Comparison of ENCODE assay signal across 17 cellular contexts in genomic region chr3:145869958-145870357, GRCh38.
DNase-seq lines count a peak whose midpoint lies in the region; ATAC-seq and TF ChIP-seq lines count a peak whose summit lies in the region.
"Had no signal": no experiment of that assay in that cellular context is flagged by ENCODE, and none has a peak within 500 bp of the region (broad histone marks: within the 10 kb centered on the region; RNA-seq: fewer than 3 reads in every experiment).

No MANE protein-coding gene starts in this region.

- DNase-seq in fibroblast of mammary gland (ENCODE audit: low read depth) = peak; percentile 7
- no peak for DNase-seq in NCI-H1694 (lab: John Stamatoyannopoulos, UW)
- DNase-seq in GM19238 (ENCODE audit: insufficient read length, low spot score) = no peak
- DNase-seq in T-helper 9 cell = no peak
- DNase-seq in activated T-cell treated with anti-CD3 and anti-CD28 coated beads, Interleukin-2, amount 50 U/mL, for 24 hours = no peak
- DNase-seq: activated CD4-positive, alpha-beta T cell treated with anti-CD3 and anti-CD28 coated beads for 1 hour; CD8-positive, alpha-beta T cell; foreskin melanocyte; GDM1; kidney; NCI-H1417 treated with DMSO at 0.1 percent for 48 hours; substantia nigra had no signal

- no peak overlapping the region for H3K27ac Mint-ChIP-seq in activated T-cell treated with anti-CD3 and anti-CD28 coated beads, Interleukin-2, amount 50 U/mL, for 24 hours
- H3K27ac Mint-ChIP-seq: CD8-positive, alpha-beta T cell had no signal

- peaks cover 2% of the 10 kb centered on the region for H3K9me3 Mint-ChIP-seq in activated T-cell treated with anti-CD3 and anti-CD28 coated beads, Interleukin-2, amount 50 U/mL, for 24 hours

- H3K4me3 Mint-ChIP-seq in activated T-cell treated with anti-CD3 and anti-CD28 coated beads, Interleukin-2, amount 50 U/mL, for 24 hours = no peak overlapping the region
- H3K4me3 Mint-ChIP-seq: CD8-positive, alpha-beta T cell had no signal

- ATAC-seq in GM18907 (IDR thresholded peaks at IDR 0.05; ENCODE audit: unreplicated experiment) = peak; percentile 88
- peak; percentile 63 for ATAC-seq in GM21825 (IDR thresholded peaks at IDR 0.05; ENCODE audit: unreplicated experiment)
- peak; percentile 86 for ATAC-seq in HG03097 (IDR thresholded peaks at IDR 0.05; ENCODE audit: low FRiP score, unreplicated experiment)
- ATAC-seq: CD8-positive, alpha-beta T cell; SK-N-SH treated with all-trans-retinoic acid at 6 μM for 48 hours had no signal

- no peaks in the 10 kb centered on the region for H3K4me1 Mint-ChIP-seq in activated T-cell treated with anti-CD3 and anti-CD28 coated beads, Interleukin-2, amount 50 U/mL, for 24 hours (ENCODE audit: low read depth)

- no peaks in the 10 kb centered on the region for H3K27me3 Mint-ChIP-seq in activated T-cell treated with anti-CD3 and anti-CD28 coated beads, Interleukin-2, amount 50 U/mL, for 24 hours

- no peaks in the 10 kb centered on the region for H3K36me3 Mint-ChIP-seq in activated T-cell treated with anti-CD3 and anti-CD28 coated beads, Interleukin-2, amount 50 U/mL, for 24 hours (ENCODE audit: low read depth)
- H3K36me3 Mint-ChIP-seq: CD8-positive, alpha-beta T cell had no signal

- H3K4me3 ChIP-seq in fibroblast of mammary gland (ENCODE audit: control insufficient read depth, low read depth, low read length) = no peak overlapping the region
- H3K4me3 ChIP-seq: ascending aorta had no signal

- TF ChIP-seq CTCF in fibroblast of mammary gland (conservative IDR thresholded peaks at IDR 0.05; ENCODE audit: control insufficient read depth, insufficient read depth, low read depth, low read length) = no peak
